In genomic region chr18:21004721-21005120, GRCh38 we compare ENCODE assay signal across 1 cellular context.
TF ChIP-seq lines count a peak whose summit lies in the region.

No MANE protein-coding gene starts in this region.

TF ChIP-seq in WTC11, 78 proteins besides CTCF, POLR2A, EP300 and RAD21 (continued from another document):
- TF ChIP-seq AFF4 (CRISPR knock-in tag; IDR thresholded peaks at IDR 0.05; ENCODE audit: borderline replicate concordance) (no peak), RELA (CRISPR knock-in tag; IDR thresholded peaks at IDR 0.05; ENCODE audit: borderline replicate concordance) (no peak), ARID4B (CRISPR knock-in tag; IDR thresholded peaks at IDR 0.05; ENCODE audit: borderline replicate concordance) (no peak), ZNF512 (CRISPR knock-in tag; IDR thresholded peaks at IDR 0.05; ENCODE audit: borderline replicate concordance) (no peak), NFE2L1 (CRISPR knock-in tag; IDR thresholded peaks at IDR 0.05) (no peak)
